27 cellular contexts compared by ENCODE assay signal in genomic region chr12:99009654-99010296, GRCh38.
"Had no signal": no experiment of that assay in that cellular context is flagged by ENCODE, and none has a peak within 500 bp of the region (broad histone marks: within the 10 kb centered on the region; RNA-seq: fewer than 3 reads in every experiment).

No MANE protein-coding gene starts in this region.

- ATAC-seq: activated CD4-positive, CD25-positive, alpha-beta regulatory T cell treated with anti-CD3 and anti-CD28 coated beads, Interleukin-2, amount 50 U/mL, for 24 hours; activated CD8-positive, alpha-beta memory T cell treated with anti-CD3 and anti-CD28 coated beads, Interleukin-2, amount 10 ng/mL, durations not matched to agents 7 days and 5 days; activated CD8-positive, alpha-beta T cell treated with anti-CD3 and anti-CD28 coated beads for 36 hours; activated naive CD8-positive, alpha-beta T cell treated with anti-CD3 and anti-CD28 coated beads, Interleukin-2, amount 50 U/mL, for 24 hours; effector memory CD8-positive, alpha-beta T cell; left colon; mucosa of descending colon had no signal

- H3K4me3 ChIP-seq: dorsolateral prefrontal cortex, esophagus muscularis mucosa, heart right ventricle, mucosa of descending colon, sigmoid colon, tibial artery had no signal

- H3K36me3 ChIP-seq: brain microvascular endothelial cell, esophagus muscularis mucosa, heart right ventricle, sigmoid colon, tibial artery had no signal

- DNase-seq: activated CD4-positive, alpha-beta T cell treated with anti-CD3 and anti-CD28 coated beads, Interleukin-2, amount 10 ng/mL, durations not matched to agents 24 days and 14 days; activated CD8-positive, alpha-beta memory T cell treated with anti-CD3 and anti-CD28 coated beads, Interleukin-2, amount 10 ng/mL, durations not matched to agents 7 days and 5 days; activated CD8-positive, alpha-beta T cell treated with anti-CD3 and anti-CD28 coated beads for 36 hours; activated gamma-delta T cell; activated naive CD4-positive, alpha-beta T cell treated with anti-CD3 and anti-CD28 coated beads, Interleukin-2, amount 50 U/mL, for 16 hours; activated naive CD8-positive, alpha-beta T cell treated with anti-CD3 and anti-CD28 coated beads, Interleukin-2, amount 50 U/mL, for 24 hours; activated T-cell treated with anti-CD3 and anti-CD28 coated beads for 4 hours; anterior cingulate cortex; brain microvascular endothelial cell; dorsolateral prefrontal cortex; effector memory CD8-positive, alpha-beta T cell; foreskin fibroblast; heart right ventricle; left colon; mesendoderm; mucosa of descending colon; naive B cell; occipital lobe; sigmoid colon; stimulated activated CD4-positive, alpha-beta T cell treated with anti-CD3 and anti-CD28 coated beads, Interleukin-4, amount 100 ng/mL, for 1 hour; stimulated activated naive CD4-positive, alpha-beta T cell treated with Interleukin-2 at 50 U/mL for 16 hours; tibial artery had no signal

- H3K27me3 ChIP-seq: brain microvascular endothelial cell, dorsolateral prefrontal cortex, esophagus muscularis mucosa, heart right ventricle, sigmoid colon, tibial artery had no signal

- H3K27ac ChIP-seq: brain microvascular endothelial cell, esophagus muscularis mucosa, heart right ventricle, sigmoid colon, tibial artery, VCaP had no signal

- FAIRE-seq: colon, keratinocyte had no signal

- H3K9me3 ChIP-seq: esophagus muscularis mucosa, mucosa of descending colon, tibial artery had no signal

- H3K4me1 ChIP-seq: esophagus muscularis mucosa, heart right ventricle, sigmoid colon, tibial artery had no signal
